1 cellular context compared by ENCODE assay signal in the genomic region with DNA sequence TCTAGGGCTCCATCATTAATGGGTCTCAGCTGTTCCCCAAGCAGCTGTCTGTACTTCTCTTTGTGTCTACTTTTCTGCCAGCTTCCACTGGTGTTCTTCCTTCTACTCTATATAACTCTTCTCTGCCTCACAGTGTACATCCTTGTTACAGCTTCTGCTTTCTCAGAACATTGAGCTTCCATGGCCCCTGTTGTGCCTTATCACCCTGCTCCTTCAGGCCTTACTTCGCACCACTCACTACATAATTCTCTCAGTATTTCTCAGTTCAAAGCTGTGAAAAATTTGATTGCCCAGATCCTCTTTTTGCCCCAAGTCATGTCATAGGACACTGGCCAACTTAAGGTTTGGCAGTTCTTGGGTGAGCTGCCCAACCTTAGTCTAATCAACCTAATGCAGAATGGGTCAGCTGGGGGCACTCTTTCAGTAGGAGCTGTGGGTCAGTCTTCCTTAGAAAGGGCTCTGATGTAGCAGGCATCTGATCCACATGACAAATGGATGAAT.
A peak's percentile ranks its signal among the peaks of the same experiment; 100 is the strongest.
TF ChIP-seq lines count a peak whose summit lies in the region.

No MANE protein-coding gene starts in this region.

TF ChIP-seq in GM12878, 131 proteins besides CTCF, POLR2A, EP300 and RAD21:
- 0 out of 2 replicates have a peak, but pooled peaks have one; percentile 24 for TF ChIP-seq NBN (IDR thresholded peaks at IDR 0.05)
- peak; percentile 77; the same call in 1 of the 2 replicates for TF ChIP-seq SPI1 (IDR thresholded peaks at IDR 0.05; ENCODE audit: borderline replicate concordance, insufficient read depth, low read depth, low read length)
- peak in 1 of 2 experiments; percentile 13; a peak in 1 of 4 replicates for TF ChIP-seq IKZF2 (IDR thresholded peaks at IDR 0.05)
- no peak for TF ChIP-seq EZH2 (IDR thresholded peaks at IDR 0.05; ENCODE audit: borderline replicate concordance, control insufficient read depth, low read depth, low read length)
- TF ChIP-seq IKZF1 (conservative IDR thresholded peaks at IDR 0.05) = peak; percentile 18; the same call in 1 of the 2 replicates
- no peak for TF ChIP-seq CBX3 (IDR thresholded peaks at IDR 0.05; ENCODE audit: borderline replicate concordance, low read depth)
- TF ChIP-seq ZZZ3 (IDR thresholded peaks at IDR 0.05; ENCODE audit: control insufficient read depth, insufficient read length, low read depth) = no peak
- TF ChIP-seq PML (IDR thresholded peaks at IDR 0.05; ENCODE audit: low read length) = no peak
- 0 out of 2 replicates have a peak, but pooled peaks have one; percentile 28 for TF ChIP-seq DPF2 (IDR thresholded peaks at IDR 0.05)
- TF ChIP-seq CHD2 (IDR thresholded peaks at IDR 0.05; ENCODE audit: borderline replicate concordance, low read depth, low read length) = no peak
- no peak for TF ChIP-seq SUPT20H (IDR thresholded peaks at IDR 0.05; ENCODE audit: borderline replicate concordance, control insufficient read depth, low read depth, low read length)
- TF ChIP-seq HCFC1 (IDR thresholded peaks at IDR 0.05; ENCODE audit: low read length) = no peak
- no peak for TF ChIP-seq SMAD5 (IDR thresholded peaks at IDR 0.05; ENCODE audit: low read depth)
- TF ChIP-seq SREBF1 (IDR thresholded peaks at IDR 0.05; ENCODE audit: low read length) = no peak
- peak; percentile 54 for TF ChIP-seq MTA2 (IDR thresholded peaks at IDR 0.05; ENCODE audit: low read depth)
- TF ChIP-seq ZBED1 (IDR thresholded peaks at IDR 0.05; ENCODE audit: borderline replicate concordance) = no peak
- no peak for TF ChIP-seq ASH2L (IDR thresholded peaks at IDR 0.05; ENCODE audit: borderline replicate concordance, low read depth)
- no peak for TF ChIP-seq CBFB (IDR thresholded peaks at IDR 0.05; ENCODE audit: low read depth)
- TF ChIP-seq, protein P1, sequence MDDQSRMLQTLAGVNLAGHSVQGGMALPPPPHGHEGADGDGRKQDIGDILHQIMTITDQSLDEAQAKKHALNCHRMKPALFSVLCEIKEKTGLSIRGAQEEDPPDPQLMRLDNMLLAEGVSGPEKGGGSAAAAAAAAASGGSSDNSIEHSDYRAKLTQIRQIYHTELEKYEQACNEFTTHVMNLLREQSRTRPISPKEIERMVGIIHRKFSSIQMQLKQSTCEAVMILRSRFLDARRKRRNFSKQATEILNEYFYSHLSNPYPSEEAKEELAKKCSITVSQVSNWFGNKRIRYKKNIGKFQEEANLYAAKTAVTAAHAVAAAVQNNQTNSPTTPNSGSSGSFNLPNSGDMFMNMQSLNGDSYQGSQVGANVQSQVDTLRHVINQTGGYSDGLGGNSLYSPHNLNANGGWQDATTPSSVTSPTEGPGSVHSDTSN (IDR thresholded peaks at IDR 0.05; ENCODE audit: insufficient replicate concordance, low read depth, low read length) = no peak
- TF ChIP-seq NR2C2 (IDR thresholded peaks at IDR 0.05; ENCODE audit: borderline replicate concordance, control insufficient read depth, insufficient read length, low read depth) = no peak
TF ChIP-seq in GM12878: peak in this region for 6.
